ENCODE assay signal across 15 cellular contexts in genomic region chr4:89069481-89069880, GRCh38. TPM values are rescaled to one million over a fixed set of nuclear protein-coding genes. Genes with fewer than 3 reads are reported as not detected.
A peak's percentile ranks its signal among the peaks of the same experiment; 100 is the strongest.
DNase-seq lines count a peak whose midpoint lies in the region; ATAC-seq and TF ChIP-seq lines count a peak whose summit lies in the region.
"Had no signal": no experiment of that assay in that cellular context is flagged by ENCODE, and none has a peak within 500 bp of the region (broad histone marks: within the 10 kb centered on the region; RNA-seq: fewer than 3 reads in every experiment).

No MANE protein-coding gene starts in this region.

- H3K4me3 ChIP-seq in A673 (ENCODE audit: low read depth, low read length, poor library complexity, severe bottlenecking) (no peak overlapping the region), lower leg skin (ENCODE audit: low read depth, poor library complexity, severe bottlenecking) (no peak overlapping the region)
- H3K4me3 ChIP-seq: spleen had no signal

- POLR2A ChIA-PET in A673 (lab: Charles Lee; ENCODE audit: low non-redundant PET): no interaction called here

- no peak overlapping the region for H3K4me3 Mint-ChIP-seq in T-helper 17 cell
- H3K4me3 Mint-ChIP-seq: activated T-cell treated with anti-CD3 and anti-CD28 coated beads, Interleukin-2, amount 50 U/mL, for 72 hours; naive B cell had no signal

- ATAC-seq in GM18498 (IDR thresholded peaks at IDR 0.05; ENCODE audit: unreplicated experiment): peak; percentile 87
- ATAC-seq in GM19397 (IDR thresholded peaks at IDR 0.05; ENCODE audit: unreplicated experiment): peak; percentile 81
- peak; percentile 78 for ATAC-seq in HG02852 (IDR thresholded peaks at IDR 0.05; ENCODE audit: unreplicated experiment)
- peak; percentile 72 for ATAC-seq in HG03565 (IDR thresholded peaks at IDR 0.05; ENCODE audit: unreplicated experiment)
- ATAC-seq in T-helper 17 cell: no peak
- ATAC-seq: esophagus mucosa had no signal

- H3K27ac ChIP-seq in A673 (ENCODE audit: low read depth, low read length, poor library complexity, severe bottlenecking): no peak overlapping the region
- H3K27ac ChIP-seq: HL-60, spleen had no signal

- no peaks in the 10 kb centered on the region for H3K4me1 ChIP-seq in A673 (ENCODE audit: insufficient read depth, low read length, poor library complexity, severe bottlenecking)
- H3K4me1 ChIP-seq: spleen had no signal

- whole genome bisulfite sequencing in lower leg skin, 2 donors: 58 to 62% methylated on average over 2 of the region's 2 CpGs

- TF ChIP-seq POLR2A in lower leg skin (IDR thresholded peaks at IDR 0.05): no peak

- H3K36me3 ChIP-seq in A673 (ENCODE audit: insufficient read depth, low read length, poor library complexity, severe bottlenecking): no peaks in the 10 kb centered on the region
- H3K36me3 ChIP-seq: spleen had no signal

- CTCF ChIA-PET in A673 (lab: Charles Lee): no interaction called here

- peaks cover 2% of the 10 kb centered on the region for H3K36me3 Mint-ChIP-seq in T-helper 17 cell (ENCODE audit: low read depth)
- H3K36me3 Mint-ChIP-seq: naive B cell had no signal

- peaks cover 7% of the 10 kb centered on the region for H3K27me3 Mint-ChIP-seq in T-helper 17 cell

- intact Hi-C loops in A673 (cut with micrococcal nuclease; ENCODE audit: unreplicated experiment) (no loop called here), lower leg skin (cut with DNase I; ENCODE audit: low total_unique reads) (no loop called here)

- DNase-seq in A673 (ENCODE audit: low spot score) (no peak), amniotic stem cell (lab: John Stamatoyannopoulos, UW) (no peak), lower leg skin (ENCODE audit: low spot score in 2 of 2) (no peak), T-helper 17 cell (no peak)
- DNase-seq: activated T-cell treated with anti-CD3 and anti-CD28 coated beads, Interleukin-2, amount 50 U/mL, for 72 hours; naive B cell; spleen; stimulated activated naive CD4-positive, alpha-beta T cell treated with Interleukin-2 at 50 U/mL for 16 hours; T-helper 9 cell had no signal

- H3K27me3 ChIP-seq in A673 (replicated peaks; ENCODE audit: insufficient read depth, low read depth, low read length, poor library complexity): no peaks in the 10 kb centered on the region
- H3K27me3 ChIP-seq: spleen had no signal

- H3K9me3 ChIP-seq in A673 (ENCODE audit: low read depth, low read length, poor library complexity, severe bottlenecking) (no peaks in the 10 kb centered on the region), T-helper 17 cell (ENCODE audit: control insufficient read depth, low read length, poor library complexity, severe bottlenecking) (no peaks in the 10 kb centered on the region)
- H3K9me3 ChIP-seq: spleen had no signal

- BruUV-seq in A673 (replicated peaks; lab: Mats Ljungman, UMichigan): no TSS peak

- TF ChIP-seq CTCF in A673 (conservative IDR thresholded peaks at IDR 0.05; ENCODE audit: low read depth, low read length) (no peak), lower leg skin (IDR thresholded peaks at IDR 0.05) (no peak)

- peaks cover 3% of the 10 kb centered on the region for H3K4me1 Mint-ChIP-seq in T-helper 17 cell

- H3K27ac Mint-ChIP-seq in T-helper 17 cell: no peak overlapping the region
- H3K27ac Mint-ChIP-seq: activated T-cell treated with anti-CD3 and anti-CD28 coated beads, Interleukin-2, amount 50 U/mL, for 72 hours; naive B cell had no signal

RNA-seq across cellular contexts. Expression of gene FAM13A, which starts 12.5 kb away (rescaled TPM):
- total RNA-seq in A673 (2021): 15.5 and 16.1 TPM in 2 replicates
- 100 to 1,000 TPM in 2 of 4 donors, 10 to 100 TPM in 2; 50.0 to 303 (median 114) TPM for total RNA-seq in lower leg skin
- total RNA-seq in T-helper 17 cell: 10 to 100 TPM; 10.8 to 37.5 TPM

RNA-seq across cellular contexts. Expression of gene TIGD2, which starts 41.9 kb away (rescaled TPM):
- total RNA-seq in A673 (2021) (2.8 TPM in 2 replicates), lower leg skin (1 to 10 TPM; 3.7 to 5.4 (median 3.9) TPM), T-helper 17 cell (1 to 10 TPM; 3.1 to 3.2 TPM)
